8 cellular contexts compared by ENCODE assay signal in the genomic region with DNA sequence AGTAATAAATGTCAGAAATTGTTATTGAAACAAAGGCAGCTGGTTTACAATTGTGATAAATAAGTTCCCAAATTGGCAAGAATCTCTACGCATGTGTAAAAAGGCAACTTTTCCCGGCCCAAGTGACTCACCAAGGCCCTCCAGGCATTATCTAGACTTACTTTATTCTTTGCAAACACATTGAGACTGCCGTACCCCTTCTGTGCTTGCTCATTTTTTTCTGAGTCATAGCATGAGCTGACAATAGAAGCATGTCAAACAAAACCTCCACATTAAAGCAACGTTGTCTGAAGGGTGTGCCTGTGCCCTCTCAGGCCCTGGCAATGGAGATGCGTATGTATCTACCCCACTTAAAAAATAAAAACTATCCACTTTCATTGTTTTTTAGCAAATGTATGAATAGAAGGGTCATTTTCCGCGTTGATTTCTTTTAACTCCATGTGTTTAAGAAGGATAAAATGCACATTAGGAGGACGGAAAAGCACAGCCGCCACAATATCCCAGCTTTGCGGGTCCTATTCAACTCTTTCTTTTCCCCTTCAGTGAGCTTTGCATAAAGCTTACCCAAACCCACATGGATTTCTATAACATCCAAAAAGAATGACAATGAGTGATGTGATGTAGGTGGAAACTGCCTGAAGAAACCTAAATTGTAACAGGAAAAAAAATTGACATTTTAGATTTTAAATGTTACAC.
DNase-seq lines count a peak whose midpoint lies in the region; ATAC-seq and TF ChIP-seq lines count a peak whose summit lies in the region.
"Had no signal": no experiment of that assay in that cellular context is flagged by ENCODE, and none has a peak within 500 bp of the region (broad histone marks: within the 10 kb centered on the region; RNA-seq: fewer than 3 reads in every experiment).

No MANE protein-coding gene starts in this region.

- no peak overlapping the region for H3K4me3 Mint-ChIP-seq in T-helper 17 cell
- H3K4me3 Mint-ChIP-seq: activated CD8-positive, alpha-beta T cell treated with anti-CD3 and anti-CD28 coated beads, Interleukin-2, amount 10 ng/mL, durations not matched to agents 7 days and 5 days had no signal

- DNase-seq in HEK293T (ENCODE audit: extremely low spot score): peak; percentile 36
- DNase-seq in SK-MEL-5 (ENCODE audit: low read depth, low spot score): peak; percentile 45
- DNase-seq in glomerular endothelial cell (ENCODE audit: extremely low read depth, low read depth, low spot score): peak; percentile 44
- no peak for DNase-seq in thoracic aorta (ENCODE audit: low spot score)
- no peak for DNase-seq in occipital lobe (lab: John Stamatoyannopoulos, UW)
- DNase-seq in activated CD8-positive, alpha-beta memory T cell treated with anti-CD3 and anti-CD28 coated beads, Interleukin-2, amount 50 U/mL, for 48 hours: no peak
- DNase-seq in T-helper 17 cell: no peak
- DNase-seq: activated CD8-positive, alpha-beta T cell treated with anti-CD3 and anti-CD28 coated beads, Interleukin-2, amount 10 ng/mL, durations not matched to agents 7 days and 5 days had no signal

- no peaks in the 10 kb centered on the region for H3K4me1 Mint-ChIP-seq in T-helper 17 cell

- ATAC-seq in thoracic aorta (ENCODE audit: insufficient number of reproducible peaks, low FRiP score, low read depth) (peak; percentile 65), T-helper 17 cell (no peak)
- ATAC-seq: activated CD8-positive, alpha-beta T cell treated with anti-CD3 and anti-CD28 coated beads, Interleukin-2, amount 10 ng/mL, durations not matched to agents 7 days and 5 days had no signal

- H3K27me3 ChIP-seq in thoracic aorta (replicated peaks; ENCODE audit: insufficient read depth): no peaks in the 10 kb centered on the region

- TF ChIP-seq CTCF in thoracic aorta (IDR thresholded peaks at IDR 0.05): no peak

- H3K9me3 ChIP-seq in thoracic aorta (no peaks in the 10 kb centered on the region), T-helper 17 cell (ENCODE audit: control insufficient read depth, low read length, poor library complexity, severe bottlenecking) (no peaks in the 10 kb centered on the region)

- no peaks in the 10 kb centered on the region for H3K36me3 ChIP-seq in thoracic aorta

- in situ Hi-C loops in SK-MEL-5 (cut with HindIII; ENCODE audit: low pct_unique_long_range_greater_than_20kb, low sequenced_read_pairs): no loop called here

- H3K36me3 Mint-ChIP-seq in T-helper 17 cell (ENCODE audit: low read depth): no peaks in the 10 kb centered on the region

- POLR2A ChIA-PET in HEK293T (lab: Yijun Ruan, JAX): interaction anchor here (0.7 to 0.8 kb wide), 2 partner anchors 9 to 78 kb away, joined by 3 read pairs; no protein-coding TSS in a partner anchor

- H3K4me3 ChIP-seq in thoracic aorta: no peak overlapping the region

- CTCF ChIA-PET in HEK293T (lab: Yijun Ruan, JAX): interaction anchor here (0.6 to 0.8 kb wide), 2 partner anchors 144 to 691 kb away, joined by 3 read pairs; no protein-coding TSS in a partner anchor

- H3K27me3 Mint-ChIP-seq in T-helper 17 cell: peaks cover 33% of the 10 kb centered on the region

- H3K4me1 ChIP-seq in thoracic aorta (ENCODE audit: control insufficient read depth in 1 of 2, low read depth in 2 of 2): peaks cover 3 to 13% of the 10 kb centered on the region in 2 donors

- no peak overlapping the region for H3K27ac Mint-ChIP-seq in T-helper 17 cell
- H3K27ac Mint-ChIP-seq: activated CD8-positive, alpha-beta T cell treated with anti-CD3 and anti-CD28 coated beads, Interleukin-2, amount 10 ng/mL, durations not matched to agents 7 days and 5 days had no signal

- no peak overlapping the region for H3K27ac ChIP-seq in thoracic aorta

TF ChIP-seq in HEK293T, 16 proteins besides CTCF, POLR2A, EP300 and RAD21:
- TF ChIP-seq ZNF384 (IDR thresholded peaks at IDR 0.05) (peak; percentile 38; the same call in 1 of the 2 replicates), CTBP1 (IDR thresholded peaks at IDR 0.05; ENCODE audit: borderline replicate concordance) (no peak), NFRKB (IDR thresholded peaks at IDR 0.05) (no peak), ARNT (IDR thresholded peaks at IDR 0.05) (no peak), SP1 (IDR thresholded peaks at IDR 0.05) (no peak), HDGF (IDR thresholded peaks at IDR 0.05; ENCODE audit: borderline replicate concordance) (no peak)
- TF ChIP-seq, protein P1, sequence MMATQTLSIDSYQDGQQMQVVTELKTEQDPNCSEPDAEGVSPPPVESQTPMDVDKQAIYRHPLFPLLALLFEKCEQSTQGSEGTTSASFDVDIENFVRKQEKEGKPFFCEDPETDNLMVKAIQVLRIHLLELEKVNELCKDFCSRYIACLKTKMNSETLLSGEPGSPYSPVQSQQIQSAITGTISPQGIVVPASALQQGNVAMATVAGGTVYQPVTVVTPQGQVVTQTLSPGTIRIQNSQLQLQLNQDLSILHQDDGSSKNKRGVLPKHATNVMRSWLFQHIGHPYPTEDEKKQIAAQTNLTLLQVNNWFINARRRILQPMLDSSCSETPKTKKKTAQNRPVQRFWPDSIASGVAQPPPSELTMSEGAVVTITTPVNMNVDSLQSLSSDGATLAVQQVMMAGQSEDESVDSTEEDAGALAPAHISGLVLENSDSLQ (IDR thresholded peaks at IDR 0.05): 0 out of 2 replicates have a peak, but pooled peaks have one; percentile 15
TF ChIP-seq in HEK293T: peak in this region for 2.

Comparison
In these comparisons a context has a peak if more than half of its experiments do, and no peak if none do; other contexts are left out.
1. DNase-seq: peak in HEK293T (single experiment), SK-MEL-5 (single experiment) and glomerular endothelial cell (single experiment); none in thoracic aorta (single experiment), occipital lobe (single experiment), activated CD8-positive, alpha-beta memory T cell treated with anti-CD3 and anti-CD28 coated beads, Interleukin-2, amount 50 U/mL, for 48 hours (single experiment) and T-helper 17 cell (0 of 3).